8 cellular contexts compared by ENCODE assay signal in genomic region chr7:43260980-43261878, GRCh38.
A peak's percentile ranks its signal among the peaks of the same experiment; 100 is the strongest.
DNase-seq lines count a peak whose midpoint lies in the region; ATAC-seq and TF ChIP-seq lines count a peak whose summit lies in the region.

No MANE protein-coding gene starts in this region.

- H3K4me1 ChIP-seq in GM23338 (ENCODE audit: insufficient read depth): no peaks in the 10 kb centered on the region
- H3K4me1 ChIP-seq in heart right ventricle: no peaks in the 10 kb centered on the region

- H3K4me2 ChIP-seq in GM23338: no peak overlapping the region
- no peak overlapping the region for H3K4me2 ChIP-seq in SU-DHL-6 (ENCODE audit: low read depth, low read length, poor library complexity, severe bottlenecking)

- ATAC-seq in GM23338 (peak; percentile 98), heart right ventricle (peak in 6 of 8 donors; percentile 38 to 77 (median 64)), HG03097 (IDR thresholded peaks at IDR 0.05; ENCODE audit: low FRiP score, unreplicated experiment) (no peak)
- peak; percentile 58 for ATAC-seq in activated naive CD8-positive, alpha-beta T cell treated with anti-CD3 and anti-CD28 coated beads, Interleukin-2, amount 10 ng/mL, durations not matched to agents 7 days and 5 days (ENCODE audit: low read depth)

- H3K9me3 ChIP-seq in SU-DHL-6 (ENCODE audit: insufficient read depth, low read length): no peaks in the 10 kb centered on the region
- no peaks in the 10 kb centered on the region for H3K9me3 ChIP-seq in heart right ventricle

- no peaks in the 10 kb centered on the region for H3K4me1 Mint-ChIP-seq in GM23338
- no peaks in the 10 kb centered on the region for H3K4me1 Mint-ChIP-seq in activated naive CD8-positive, alpha-beta T cell treated with anti-CD3 and anti-CD28 coated beads, Interleukin-2, amount 10 ng/mL, durations not matched to agents 7 days and 5 days

- no peaks in the 10 kb centered on the region for H3K36me3 Mint-ChIP-seq in GM23338 (ENCODE audit: low read depth)
- H3K36me3 Mint-ChIP-seq in activated naive CD8-positive, alpha-beta T cell treated with anti-CD3 and anti-CD28 coated beads, Interleukin-2, amount 10 ng/mL, durations not matched to agents 7 days and 5 days: no peaks in the 10 kb centered on the region

- H3K27me3 Mint-ChIP-seq in GM23338 (ENCODE audit: insufficient read depth, low read depth, poor library complexity): peaks cover 3% of the 10 kb centered on the region
- peaks cover 17% of the 10 kb centered on the region for H3K27me3 Mint-ChIP-seq in activated naive CD8-positive, alpha-beta T cell treated with anti-CD3 and anti-CD28 coated beads, Interleukin-2, amount 10 ng/mL, durations not matched to agents 7 days and 5 days

- H3K27ac ChIP-seq in GM23338 (ENCODE audit: low read depth) (no peak overlapping the region), SU-DHL-6 (ENCODE audit: low read depth, low read length) (no peak overlapping the region), heart right ventricle (no peak overlapping the region)

- H3K9ac ChIP-seq in SU-DHL-6 (ENCODE audit: low read length): no peak overlapping the region

- H3K4me3 ChIP-seq in GM23338 (no peak overlapping the region), NB4 (ENCODE audit: low read depth, low read length) (no peak overlapping the region), SU-DHL-6 (ENCODE audit: insufficient read depth, low read length, poor library complexity, severe bottlenecking) (no peak overlapping the region), heart right ventricle (no peak overlapping the region)

- DNase-seq in DMS79 (lab: John Stamatoyannopoulos, UW) (peak; percentile 37), GM23338 (ENCODE audit: low spot score) (peak; percentile 97), NB4 (ENCODE audit: low read depth) (peak; percentile 82), heart right ventricle (peak; percentile 53 to 61), renal cortical epithelial cell (ENCODE audit: low read depth) (peak; percentile 76)
- peak; percentile 55 for DNase-seq in activated naive CD8-positive, alpha-beta T cell treated with anti-CD3 and anti-CD28 coated beads, Interleukin-2, amount 10 ng/mL, durations not matched to agents 7 days and 5 days

- POLR2A ChIA-PET in activated naive CD8-positive, alpha-beta T cell treated with anti-CD3 and anti-CD28 coated beads, Interleukin-2, amount 10 ng/mL, durations not matched to agents 7 days and 5 days (lab: Charles Lee): no interaction called here

- H3F3A ChIP-seq in GM23338 (replicated peaks; ENCODE audit: low read depth): no peaks in the 10 kb centered on the region
- H3F3A ChIP-seq in SU-DHL-6 (ENCODE audit: insufficient read depth): no peaks in the 10 kb centered on the region

- H3K4me3 Mint-ChIP-seq in GM23338: no peak overlapping the region
- H3K4me3 Mint-ChIP-seq in activated naive CD8-positive, alpha-beta T cell treated with anti-CD3 and anti-CD28 coated beads, Interleukin-2, amount 10 ng/mL, durations not matched to agents 7 days and 5 days: no peak overlapping the region

- TF ChIP-seq CTCF in GM23338 (conservative IDR thresholded peaks at IDR 0.05; ENCODE audit: low read depth in 2 of 2) (peak; percentile 94 to 99), NB4 (IDR thresholded peaks at IDR 0.05; ENCODE audit: low read depth, low read length) (peak; percentile 98), SU-DHL-6 (IDR thresholded peaks at IDR 0.05; ENCODE audit: insufficient read depth, low read length, poor library complexity, severe bottlenecking) (peak; percentile 99), heart right ventricle (IDR thresholded peaks at IDR 0.05) (peak; percentile 72 to 91 (median 87))

- no peak overlapping the region for H3K27ac Mint-ChIP-seq in GM23338
- H3K27ac Mint-ChIP-seq in activated naive CD8-positive, alpha-beta T cell treated with anti-CD3 and anti-CD28 coated beads, Interleukin-2, amount 10 ng/mL, durations not matched to agents 7 days and 5 days: no peak overlapping the region

- 23 to 25% methylated on average over 8 of the region's 8 CpGs for WGBS in heart right ventricle, 2 donors

- no peak overlapping the region for H2AFZ ChIP-seq in GM23338
- H2AFZ ChIP-seq in SU-DHL-6 (ENCODE audit: low read depth, low read length, severe bottlenecking): no peak overlapping the region

- no peaks in the 10 kb centered on the region for H3K9me2 ChIP-seq in GM23338 (ENCODE audit: insufficient read depth)
- H3K9me2 ChIP-seq in SU-DHL-6 (replicated peaks; ENCODE audit: insufficient read depth, low read length): no peaks in the 10 kb centered on the region

- no peaks in the 10 kb centered on the region for H4K20me1 ChIP-seq in GM23338 (replicated peaks; ENCODE audit: insufficient read depth)
- no peaks in the 10 kb centered on the region for H4K20me1 ChIP-seq in SU-DHL-6 (ENCODE audit: low read depth, low read length)

- no peaks in the 10 kb centered on the region for H3K27me3 ChIP-seq in GM23338 (ENCODE audit: insufficient read depth)
- no peaks in the 10 kb centered on the region for H3K27me3 ChIP-seq in SU-DHL-6 (ENCODE audit: low read length)
- peaks cover 0 to 13% (median 5%) of the 10 kb centered on the region in 7 donors for H3K27me3 ChIP-seq in heart right ventricle

- no peaks in the 10 kb centered on the region for H3K36me3 ChIP-seq in GM23338 (ENCODE audit: insufficient read depth)
- no peaks in the 10 kb centered on the region for H3K36me3 ChIP-seq in SU-DHL-6 (ENCODE audit: low read length)
- H3K36me3 ChIP-seq in heart right ventricle: no peaks in the 10 kb centered on the region

- intact Hi-C loops in heart right ventricle (cut with DNase I): loop anchor here in 9 of 10 donors (2.0 to 5.0 kb wide), 4 partner anchors 318 to 1319 kb away; no protein-coding TSS in a partner anchor

- TF ChIP-seq POLR2A in NB4 (IDR thresholded peaks at IDR 0.05; ENCODE audit: extremely low read depth, insufficient read length): no peak

- peaks cover 5% of the 10 kb centered on the region; the same call in 2 of the 3 replicates for H3K9me3 Mint-ChIP-seq in GM23338
- no peaks in the 10 kb centered on the region for H3K9me3 Mint-ChIP-seq in activated naive CD8-positive, alpha-beta T cell treated with anti-CD3 and anti-CD28 coated beads, Interleukin-2, amount 10 ng/mL, durations not matched to agents 7 days and 5 days

- H3K79me2 ChIP-seq in GM23338 (replicated peaks; ENCODE audit: insufficient read depth) (no peaks in the 10 kb centered on the region), SU-DHL-6 (ENCODE audit: insufficient read depth, low read length) (no peaks in the 10 kb centered on the region)

TF ChIP-seq in GM23338, 12 proteins besides CTCF, POLR2A, EP300 and RAD21 (continues in another document):
- TF ChIP-seq ZNF462 (CRISPR knock-in tag; IDR thresholded peaks at IDR 0.05) (no peak), NANOG (IDR thresholded peaks at IDR 0.05; ENCODE audit: borderline replicate concordance) (no peak)

Comparison
In these comparisons a context has a peak if more than half of its experiments do, and no peak if none do; other contexts are left out.
1. DNase-seq: peak in every context shown above with its lines; median percentile 97 in GM23338; 82 in NB4; 76 in renal cortical epithelial cell; 57 in heart right ventricle; 55 in activated naive CD8-positive, alpha-beta T cell treated with anti-CD3 and anti-CD28 coated beads, Interleukin-2, amount 10 ng/mL, durations not matched to agents 7 days and 5 days; 37 in DMS79.